ENCODE assay signal across 8 cellular contexts in genomic region chr17:76271669-76272540, GRCh38. TPM values are rescaled to one million over a fixed set of nuclear protein-coding genes. Genes with fewer than 3 reads are reported as not detected.
DNase-seq lines count a peak whose midpoint lies in the region; ATAC-seq and TF ChIP-seq lines count a peak whose summit lies in the region.

No MANE protein-coding gene starts in this region.

- no peak for TF ChIP-seq CTCF in heart left ventricle (IDR thresholded peaks at IDR 0.05)

- peaks cover 0 to 25% (median 14%) of the 10 kb centered on the region in 9 donors for H3K36me3 ChIP-seq in heart left ventricle

- no peaks in the 10 kb centered on the region for H3K9me3 ChIP-seq in heart left ventricle

- peaks cover 9 to 71% (median 59%) of the 10 kb centered on the region in 12 donors for H3K4me1 ChIP-seq in heart left ventricle

- 28 to 41% (median 38%) methylated on average over 19 to 38 of the region's 38 CpGs for WGBS in heart left ventricle, 4 donors

- ATAC-seq in HG03103 (IDR thresholded peaks at IDR 0.05; ENCODE audit: low read depth, unreplicated experiment) = peak; percentile 41
- peak in 2 of 4 donors; percentile 1 to 5 for ATAC-seq in heart left ventricle

- intact Hi-C loops in heart left ventricle (cut with DNase I) = loop anchor here in 4 of 10 donors (10.0 kb wide), 3 partner anchors 87 to 367 kb away; partner anchors contain the start of gene MRPL38 (in 1 of the 4)

- peak overlapping the region in 10 of 12 donors; percentile 8 to 60 (median 42) for H3K4me3 ChIP-seq in heart left ventricle

- DNase-seq in activated CD8-positive, alpha-beta memory T cell treated with anti-CD3 and anti-CD28 coated beads for 48 hours (ENCODE audit: low read depth in 2 of 3, low spot score in 2 of 3) = peak in 2 of 3 experiments; percentile 82 to 91
- DNase-seq in heart left ventricle = peak in 1 of 5 donors; percentile 50
- DNase-seq in stimulated activated CD4-positive, alpha-beta T cell treated with anti-CD3 and anti-CD28 coated beads, Interleukin-1b, Interleukin-23, amount 100 ng/mL, for 24 hours (ENCODE audit: low read depth in 4 of 4, low spot score in 1 of 4) = peak in 3 of 4 experiments; percentile 69 to 88 (median 75)
- no peak for DNase-seq in Kasumi-1 (lab: John Stamatoyannopoulos, UW)
- no peak for DNase-seq in NCI-H2107 treated with DMSO at 0.1 percent for 48 hours (lab: John Stamatoyannopoulos, UW; ENCODE audit: unreplicated experiment)
- no peak for DNase-seq in AG08396 (ENCODE audit: low spot score)

- peak; percentile 82 for TF ChIP-seq POLR2A in GM19099 (IDR thresholded peaks at IDR 0.05; ENCODE audit: extremely low read depth, insufficient read length, low read depth)
- TF ChIP-seq POLR2A in heart left ventricle (IDR thresholded peaks at IDR 0.05) = no peak

- H3K27ac ChIP-seq in heart left ventricle = peak overlapping the region in 10 of 12 donors; percentile 6 to 79 (median 60)

- H3K27me3 ChIP-seq in heart left ventricle = no peaks in the 10 kb centered on the region

RNA-seq across cellular contexts. Expression of gene UBALD2, which starts 6.8 kb away (rescaled TPM):
- 10 to 100 TPM in 8 of 9 donors, 1 to 10 TPM in 1; 8.5 to 49.8 (median 24.5) TPM for total RNA-seq in heart left ventricle
- 10 to 100 TPM; 12.5 to 18.5 TPM for polyA plus RNA-seq in heart left ventricle

RNA-seq across cellular contexts. Expression of gene RNF157, which starts 31.6 kb away (rescaled TPM):
- 1 to 10 TPM; 3.9 to 7.4 (median 5.2) TPM for total RNA-seq in heart left ventricle
- 1 to 10 TPM; 3.6 to 5.5 TPM for polyA plus RNA-seq in heart left ventricle

RNA-seq across cellular contexts. Expression of gene QRICH2, which starts 36.2 kb away (rescaled TPM):
- total RNA-seq in heart left ventricle = 1 to 10 TPM; 1.0 to 2.7 (median 1.6) TPM
- polyA plus RNA-seq in heart left ventricle = 1 to 10 TPM; 2.1 to 2.7 TPM

Comparison
In these comparisons a context has a peak if more than half of its experiments do, and no peak if none do; other contexts are left out.
1. DNase-seq: peak in activated CD8-positive, alpha-beta memory T cell treated with anti-CD3 and anti-CD28 coated beads for 48 hours (2 of 3) and stimulated activated CD4-positive, alpha-beta T cell treated with anti-CD3 and anti-CD28 coated beads, Interleukin-1b, Interleukin-23, amount 100 ng/mL, for 24 hours (3 of 4); none in Kasumi-1 (0 of 2), NCI-H2107 treated with DMSO at 0.1 percent for 48 hours (single experiment) and AG08396 (single experiment).